In genomic region chr10:95314519-95314918, GRCh38 we compare ENCODE assay signal across 19 cellular contexts. TPM values are rescaled to one million over a fixed set of nuclear protein-coding genes. Genes with fewer than 3 reads are reported as not detected.
DNase-seq lines count a peak whose midpoint lies in the region; ATAC-seq, FAIRE-seq and TF ChIP-seq lines count a peak whose summit lies in the region.
"Had no signal": no experiment of that assay in that cellular context is flagged by ENCODE, and none has a peak within 500 bp of the region (broad histone marks: within the 10 kb centered on the region; RNA-seq: fewer than 3 reads in every experiment).

No MANE protein-coding gene starts in this region.

- no peak overlapping the region for H3K56ac ChIP-seq in H1 (replicated peaks; ENCODE audit: insufficient read length, low read depth, low read length)

- H2AK5ac ChIP-seq in H1 (ENCODE audit: low read depth, low read length), result 0 out of 2 replicates have a peak overlapping the region, but pooled peaks have one; percentile 42

- WGBS in H1 (ENCODE audit: extremely low coverage in 1 of 2, insufficient coverage in 1 of 2, insufficient read length in 1 of 2, insufficient replicate concordance in 2 of 2, low coverage in 1 of 2, low lambda C conversion rate in 2 of 2, missing lambda C conversion rate in 1 of 2), 2 experiments, result 86% methylated on average over 3 of the region's 3 CpGs; no CpG with 5 or more reads in 1 of the 2 experiments

- H3K9ac ChIP-seq in H1 (replicated peaks in 1 of 4; ENCODE audit: extremely low read depth in 1 of 4, low read depth in 3 of 4, low read length in 3 of 4), result no peak overlapping the region
- H3K9ac ChIP-seq: neural progenitor cell had no signal

- no peak overlapping the region for H4K91ac ChIP-seq in H1 (replicated peaks; ENCODE audit: insufficient read length, low read length)

- H3K36me3 ChIP-seq in H1 (ENCODE audit: control insufficient read depth in 2 of 4, insufficient read depth in 4 of 4, low read length in 3 of 4), result 0 out of 8 replicates have a peak, but pooled peaks cover 0 to 3% (median 0%) of the 10 kb centered on the region in 4 experiments
- peaks cover 0 to 41% of the 10 kb centered on the region in 2 donors for H3K36me3 ChIP-seq in gastrocnemius medialis
- H3K36me3 ChIP-seq in A673 (ENCODE audit: insufficient read depth, low read length, poor library complexity, severe bottlenecking), result no peaks in the 10 kb centered on the region
- H3K36me3 ChIP-seq: neural progenitor cell had no signal

- no TSS peak for BruUV-seq in A673 (replicated peaks; lab: Mats Ljungman, UMichigan)

- DNase-seq in NCI-H82 (lab: John Stamatoyannopoulos, UW), result peak; percentile 20
- DNase-seq in NCI-H82 treated with DMSO at 0.1 percent for 48 hours (lab: John Stamatoyannopoulos, UW; ENCODE audit: unreplicated experiment), result no peak
- peak; percentile 42 for DNase-seq in NCI-H1436 treated with DMSO at 0.1 percent for 48 hours (lab: John Stamatoyannopoulos, UW)
- DNase-seq in H1 (ENCODE audit: low read depth in 1 of 2, low spot score in 2 of 2), result no peak
- no peak for DNase-seq in gastrocnemius medialis
- DNase-seq in posterior vena cava (ENCODE audit: low spot score), result no peak
- DNase-seq in A673 (ENCODE audit: low spot score), result no peak
- DNase-seq in central memory CD4-positive, alpha-beta T cell, result no peak
- DNase-seq: ACHN; activated CD4-positive, alpha-beta T cell treated with anti-CD3 and anti-CD28 coated beads, Interleukin-2, amount 50 U/mL, for 1 hour; activated gamma-delta T cell treated with Interleukin-2 at 50 U/mL for 16 hours; cerebellar nuclear complex; effector CD4-positive, alpha-beta T cell; mucosa of descending colon; NCI-H2227 treated with DMSO at 0.1 percent for 48 hours; stimulated activated CD4-positive, alpha-beta T cell treated with anti-CD3 and anti-CD28 coated beads, Interleukin-4, amount 100 ng/mL, for 4 hours had no signal

- H4K8ac ChIP-seq in H1 (ENCODE audit: extremely low read depth, insufficient read depth, low read length), result no peak overlapping the region

- no peaks in the 10 kb centered on the region for H3K79me1 ChIP-seq in H1 (ENCODE audit: low read depth, low read length)

- H3K4ac ChIP-seq in H1 (replicated peaks; ENCODE audit: insufficient read length, low read depth, low read length), result no peak overlapping the region

- H2BK15ac ChIP-seq in H1 (ENCODE audit: low read length), result no peak overlapping the region

- no peak overlapping the region for H3K4me3 ChIP-seq in H1 (ENCODE audit: extremely low read depth in 1 of 4, insufficient read depth in 2 of 4, low read depth in 3 of 4, low read length in 4 of 4)
- H3K4me3 ChIP-seq in gastrocnemius medialis, result no peak overlapping the region
- H3K4me3 ChIP-seq in A673 (ENCODE audit: low read depth, low read length, poor library complexity, severe bottlenecking), result no peak overlapping the region
- H3K4me3 ChIP-seq: gastroesophageal sphincter, mucosa of descending colon, neural progenitor cell had no signal

- no peak overlapping the region for H2AFZ ChIP-seq in H1 (ENCODE audit: low read length)
- H2AFZ ChIP-seq: neural progenitor cell had no signal

- TF ChIP-seq POLR2A in H1 (IDR thresholded peaks at IDR 0.05; ENCODE audit: control extremely low read depth in 1 of 2, low read depth in 2 of 2, low read length in 2 of 2) (no peak), gastrocnemius medialis (IDR thresholded peaks at IDR 0.05) (no peak)

- H2BK120ac ChIP-seq in H1 (replicated peaks; ENCODE audit: low read depth, low read length), result no peak overlapping the region

- H3K79me2 ChIP-seq in H1 (ENCODE audit: control insufficient read depth in 1 of 2, insufficient read depth in 2 of 2, low read length in 2 of 2), result no peaks in the 10 kb centered on the region

- TF ChIP-seq CTCF in H1 (IDR thresholded peaks at IDR 0.05; ENCODE audit: control extremely low read depth in 1 of 3, insufficient read depth in 1 of 3, low read depth in 1 of 3, low read length in 3 of 3) (no peak), gastrocnemius medialis (IDR thresholded peaks at IDR 0.05 in 4 of 5, conservative IDR thresholded peaks at IDR 0.05 in 1 of 5) (no peak), A673 (conservative IDR thresholded peaks at IDR 0.05; ENCODE audit: low read depth, low read length) (no peak)

- H4K5ac ChIP-seq in H1 (ENCODE audit: insufficient read length, low read depth, low read length), result no peak overlapping the region

- H2BK5ac ChIP-seq in H1 (ENCODE audit: low read depth, low read length), result no peak overlapping the region

- H3K27me3 ChIP-seq in H1 (replicated peaks in 1 of 4; ENCODE audit: control insufficient read depth in 3 of 4, extremely low read depth in 1 of 4, insufficient read depth in 3 of 4, low read length in 3 of 4) (no peaks in the 10 kb centered on the region), gastrocnemius medialis (no peaks in the 10 kb centered on the region), A673 (replicated peaks; ENCODE audit: insufficient read depth, low read depth, low read length, poor library complexity) (no peaks in the 10 kb centered on the region)
- H3K27me3 ChIP-seq: gastroesophageal sphincter, neural progenitor cell had no signal

- H3K9me3 ChIP-seq in H1 (ENCODE audit: insufficient read depth in 2 of 2, low read depth in 1 of 2, low read length in 1 of 2) (no peaks in the 10 kb centered on the region), gastrocnemius medialis (no peaks in the 10 kb centered on the region), A673 (ENCODE audit: low read depth, low read length, poor library complexity, severe bottlenecking) (no peaks in the 10 kb centered on the region)
- H3K9me3 ChIP-seq: gastroesophageal sphincter, mucosa of descending colon had no signal

- TF ChIP-seq RAD21 in H1 (IDR thresholded peaks at IDR 0.05 in 1 of 2, conservative IDR thresholded peaks at IDR 0.05 in 1 of 2; ENCODE audit: low read depth in 2 of 2, low read length in 2 of 2), result no peak

- H3K27ac ChIP-seq in H1 (ENCODE audit: low read depth, low read length) (no peak overlapping the region), gastrocnemius medialis (peak overlapping the region; percentile 24 to 68 (median 36)), A673 (ENCODE audit: low read depth, low read length, poor library complexity, severe bottlenecking) (no peak overlapping the region)
- H3K27ac ChIP-seq: neural progenitor cell had no signal

- H3K4me1 ChIP-seq in H1 (replicated peaks in 1 of 4; ENCODE audit: control insufficient read depth in 3 of 4, insufficient read depth in 4 of 4, low read length in 3 of 4), result peaks cover 0 to 15% (median 5%) of the 10 kb centered on the region in 4 experiments; a peak in 6 of 7 replicates
- peaks cover 42 to 44% of the 10 kb centered on the region in 2 donors for H3K4me1 ChIP-seq in gastrocnemius medialis
- no peaks in the 10 kb centered on the region for H3K4me1 ChIP-seq in A673 (ENCODE audit: insufficient read depth, low read length, poor library complexity, severe bottlenecking)

- H3K4me2 ChIP-seq in H1 (ENCODE audit: insufficient read depth in 1 of 2, low read depth in 2 of 2, low read length in 2 of 2), result no peak overlapping the region
- H3K4me2 ChIP-seq: neural progenitor cell had no signal

- H4K20me1 ChIP-seq in H1 (replicated peaks in 1 of 2; ENCODE audit: control insufficient read depth in 1 of 2, insufficient read depth in 2 of 2, low read length in 2 of 2), result no peaks in the 10 kb centered on the region

- no peak overlapping the region for H2BK20ac ChIP-seq in H1 (ENCODE audit: low read length)

- H3K14ac ChIP-seq in H1 (ENCODE audit: insufficient read length), result no peak overlapping the region

- ATAC-seq in gastrocnemius medialis, result no peak
- ATAC-seq: esophagus mucosa, gastroesophageal sphincter, mucosa of descending colon had no signal

- CTCF ChIA-PET in H1 (lab: Charles Lee; ENCODE audit: partially characterized antibody) (no interaction called here), A673 (lab: Charles Lee) (no interaction called here)

- TF ChIP-seq EP300 in H1 (IDR thresholded peaks at IDR 0.05; ENCODE audit: borderline replicate concordance in 1 of 2, low read depth in 2 of 2, low read length in 2 of 2), result no peak

- no peak overlapping the region for H3K18ac ChIP-seq in H1 (ENCODE audit: extremely low read depth, low read length)

- in situ Hi-C loops in gastrocnemius medialis (cut with MboI; ENCODE audit: low sequenced_read_pairs in 4 of 4), result no loop called here

- intact Hi-C loops in gastrocnemius medialis (cut with DNase I; ENCODE audit: low total_unique reads) (no loop called here), posterior vena cava (cut with DNase I) (no loop called here), A673 (cut with micrococcal nuclease; ENCODE audit: unreplicated experiment) (no loop called here)

- H2BK12ac ChIP-seq in H1 (ENCODE audit: low read depth, low read length), result no peak overlapping the region

- FAIRE-seq in H1 (lab: Jason Lieb, UNC), result no peak

- H3K23ac ChIP-seq in H1 (ENCODE audit: insufficient read length), result no peak overlapping the region

- POLR2A ChIA-PET in H1 (lab: Charles Lee; ENCODE audit: partially characterized antibody) (no interaction called here), A673 (lab: Charles Lee; ENCODE audit: low non-redundant PET) (no interaction called here)

- no peaks in the 10 kb centered on the region for H3K23me2 ChIP-seq in H1 (ENCODE audit: low read depth, low read length)

TF ChIP-seq in H1, 55 proteins besides CTCF, POLR2A, EP300 and RAD21:
- TF ChIP-seq CBX5 (IDR thresholded peaks at IDR 0.05; ENCODE audit: low read depth, low read length), result no peak
- TF ChIP-seq FOSL1 (IDR thresholded peaks at IDR 0.05; ENCODE audit: insufficient read depth, low read depth, low read length), result no peak
- TF ChIP-seq HDAC6 (IDR thresholded peaks at IDR 0.05; ENCODE audit: low read depth, low read length), result no peak
- no peak for TF ChIP-seq SP1 (IDR thresholded peaks at IDR 0.05; ENCODE audit: low read depth, low read length)
- TF ChIP-seq KDM1A (IDR thresholded peaks at IDR 0.05; ENCODE audit: borderline replicate concordance, low read length), result no peak
- no peak for TF ChIP-seq PHF8 (conservative IDR thresholded peaks at IDR 0.05; ENCODE audit: low read depth, low read length)
- no peak for TF ChIP-seq BACH1 (IDR thresholded peaks at IDR 0.05; ENCODE audit: low read length)

RNA-seq across cellular contexts. Expression of gene PDLIM1, which starts 23.7 kb away (rescaled TPM):
- total RNA-seq in H1 (2021; fragmentation: NEBNext Ultra II Directional; extraction: Animal tissue kit (Norgen Biotek cat#: 25700)), result 245 and 264 TPM in 2 replicates
- 169 and 199 TPM in 2 replicates for polyA plus RNA-seq in H1 (2011; rRNA removed)
- polyA plus RNA-seq in H1 (2011; cell fraction: cytosol; rRNA removed), result 145 TPM
- 149 TPM for polyA plus RNA-seq in H1 (2011; cell fraction: nucleus; rRNA removed)
- polyA plus RNA-seq in H1 (2012, experiment 1 of 2), result 232 to 293 TPM (median 265 TPM) in 4 replicates
- 278 TPM for polyA plus RNA-seq in H1 (2012, experiment 2 of 2)
- polyA plus RNA-seq in H1 (2013, experiment 1 of 2), result 242 TPM
- 244 TPM for polyA plus RNA-seq in H1 (2013, experiment 2 of 2)
- polyA minus RNA-seq in H1 (2011; rRNA and poly(A)+ RNA removed), result 142 and 150 TPM in 2 replicates
- polyA minus RNA-seq in H1 (2011; cell fraction: cytosol; rRNA and poly(A)+ RNA removed), result 109 TPM
- 70.1 TPM for polyA minus RNA-seq in H1 (2011; cell fraction: nucleus; rRNA and poly(A)+ RNA removed)
- total RNA-seq in gastrocnemius medialis (100 to 1,000 TPM; 157 to 572 (median 272) TPM), posterior vena cava (100 to 1,000 TPM; 133 to 134 TPM), A673 (2021) (0.32 and 0.74 TPM in 2 replicates)

Comparison
In these comparisons a context has a peak if more than half of its experiments do, and no peak if none do; other contexts are left out.
1. DNase-seq: peak in NCI-H82 (single experiment) and NCI-H1436 treated with DMSO at 0.1 percent for 48 hours (single experiment); none in NCI-H82 treated with DMSO at 0.1 percent for 48 hours (single experiment), H1 (0 of 2), gastrocnemius medialis (0 of 2), posterior vena cava (single experiment), A673 (single experiment) and central memory CD4-positive, alpha-beta T cell (single experiment).
2. H3K27ac ChIP-seq: peak in gastrocnemius medialis (4 of 4); none in H1 (single experiment) and A673 (single experiment).
3. RNA of gene PDLIM1, which starts 23.7 kb away (total RNA-seq): 157 to 572 TPM in gastrocnemius medialis, 245 to 264 TPM in H1 and 133 to 134 TPM in posterior vena cava; 0.32 to 0.74 TPM in A673; every median in the first group is over 10 times any median in the second.